In the genomic region with DNA sequence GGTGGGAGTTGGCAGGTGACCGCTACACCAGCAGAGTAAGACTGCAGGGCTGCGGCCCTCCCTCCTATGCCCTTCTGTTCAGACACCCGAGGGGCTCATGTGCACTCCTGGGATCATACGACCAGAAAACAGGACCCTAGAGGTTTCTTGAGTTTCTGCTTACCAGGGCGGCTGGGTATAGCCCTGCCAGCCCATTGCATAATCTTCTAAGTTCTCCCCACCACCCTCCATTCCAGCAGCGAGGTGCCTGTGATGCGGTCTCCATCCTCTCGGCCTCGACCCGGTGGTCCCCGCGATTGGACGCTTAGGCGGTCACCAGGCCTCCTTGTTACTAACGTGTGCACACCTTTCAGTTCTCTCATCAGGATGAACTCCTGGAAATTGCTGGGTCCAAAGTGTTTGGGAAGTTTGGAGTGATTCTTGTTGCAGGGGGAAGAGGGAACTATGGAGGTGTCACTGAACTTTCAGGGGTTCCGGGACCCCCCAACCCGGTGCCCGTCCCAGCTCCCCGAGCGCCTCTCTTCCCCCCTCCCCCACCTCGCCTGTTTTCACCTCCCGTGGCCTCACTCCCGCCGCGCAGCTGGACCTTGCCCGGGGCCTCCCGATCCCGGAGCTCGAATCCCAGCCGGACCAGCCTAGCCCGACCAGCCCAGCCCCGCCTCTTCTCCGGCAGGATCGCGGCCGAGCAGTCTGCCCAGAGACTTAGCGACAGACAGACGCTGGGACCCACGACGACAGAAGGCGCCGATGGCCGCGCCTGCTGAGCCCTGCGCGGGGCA, we compare ENCODE assay signal across 1 cellular context.
TF ChIP-seq lines count a peak whose summit lies in the region.

No MANE protein-coding gene starts in this region.

TF ChIP-seq in HepG2, 621 proteins besides CTCF, POLR2A, EP300 and RAD21:
- TF ChIP-seq PHF8 (CRISPR knock-in tag; IDR thresholded peaks at IDR 0.05) (0 out of 2 replicates have a peak, but pooled peaks have one; percentile 31), PATZ1 (CRISPR knock-in tag; IDR thresholded peaks at IDR 0.05) (0 out of 2 replicates have a peak, but pooled peaks have one; percentile 13), ARID5B (CRISPR knock-in tag; IDR thresholded peaks at IDR 0.05) (0 out of 2 replicates have a peak, but pooled peaks have one; percentile 22), HNF4A (CRISPR knock-in tag; IDR thresholded peaks at IDR 0.05) (0 out of 2 replicates have a peak, but pooled peaks have one; percentile 17), RXRA (CRISPR knock-in tag; IDR thresholded peaks at IDR 0.05) (peak; percentile 67), ZGPAT (CRISPR knock-in tag; IDR thresholded peaks at IDR 0.05) (0 out of 2 replicates have a peak, but pooled peaks have one; percentile 26), SAP130 (CRISPR knock-in tag; IDR thresholded peaks at IDR 0.05; ENCODE audit: low read depth) (peak; percentile 32; the same call in 1 of the 2 replicates), CEBPG (CRISPR knock-in tag; IDR thresholded peaks at IDR 0.05) (0 out of 2 replicates have a peak, but pooled peaks have one; percentile 7), ZFY (CRISPR knock-in tag; IDR thresholded peaks at IDR 0.05) (peak; percentile 38; the same call in 1 of the 2 replicates), SP5 (CRISPR knock-in tag; IDR thresholded peaks at IDR 0.05; ENCODE audit: borderline replicate concordance, low read depth) (0 out of 2 replicates have a peak, but pooled peaks have one; percentile 11), ZC3H4 (CRISPR knock-in tag; IDR thresholded peaks at IDR 0.05; ENCODE audit: borderline replicate concordance) (0 out of 2 replicates have a peak, but pooled peaks have one; percentile 59), TAF1 (CRISPR knock-in tag; IDR thresholded peaks at IDR 0.05) (peak; percentile 28; the same call in 1 of the 2 replicates), ZNF574 (CRISPR knock-in tag; IDR thresholded peaks at IDR 0.05) (0 out of 2 replicates have a peak, but pooled peaks have one; percentile 15), KDM2A (CRISPR knock-in tag; IDR thresholded peaks at IDR 0.05; ENCODE audit: borderline replicate concordance, low read depth) (0 out of 2 replicates have a peak, but pooled peaks have one; percentile 32)
- TF ChIP-seq, protein P1, sequence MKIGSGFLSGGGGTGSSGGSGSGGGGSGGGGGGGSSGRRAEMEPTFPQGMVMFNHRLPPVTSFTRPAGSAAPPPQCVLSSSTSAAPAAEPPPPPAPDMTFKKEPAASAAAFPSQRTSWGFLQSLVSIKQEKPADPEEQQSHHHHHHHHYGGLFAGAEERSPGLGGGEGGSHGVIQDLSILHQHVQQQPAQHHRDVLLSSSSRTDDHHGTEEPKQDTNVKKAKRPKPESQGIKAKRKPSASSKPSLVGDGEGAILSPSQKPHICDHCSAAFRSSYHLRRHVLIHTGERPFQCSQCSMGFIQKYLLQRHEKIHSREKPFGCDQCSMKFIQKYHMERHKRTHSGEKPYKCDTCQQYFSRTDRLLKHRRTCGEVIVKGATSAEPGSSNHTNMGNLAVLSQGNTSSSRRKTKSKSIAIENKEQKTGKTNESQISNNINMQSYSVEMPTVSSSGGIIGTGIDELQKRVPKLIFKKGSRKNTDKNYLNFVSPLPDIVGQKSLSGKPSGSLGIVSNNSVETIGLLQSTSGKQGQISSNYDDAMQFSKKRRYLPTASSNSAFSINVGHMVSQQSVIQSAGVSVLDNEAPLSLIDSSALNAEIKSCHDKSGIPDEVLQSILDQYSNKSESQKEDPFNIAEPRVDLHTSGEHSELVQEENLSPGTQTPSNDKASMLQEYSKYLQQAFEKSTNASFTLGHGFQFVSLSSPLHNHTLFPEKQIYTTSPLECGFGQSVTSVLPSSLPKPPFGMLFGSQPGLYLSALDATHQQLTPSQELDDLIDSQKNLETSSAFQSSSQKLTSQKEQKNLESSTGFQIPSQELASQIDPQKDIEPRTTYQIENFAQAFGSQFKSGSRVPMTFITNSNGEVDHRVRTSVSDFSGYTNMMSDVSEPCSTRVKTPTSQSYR (CRISPR knock-in tag; IDR thresholded peaks at IDR 0.05; ENCODE audit: borderline replicate concordance) = peak; percentile 69
- TF ChIP-seq, protein P2, sequence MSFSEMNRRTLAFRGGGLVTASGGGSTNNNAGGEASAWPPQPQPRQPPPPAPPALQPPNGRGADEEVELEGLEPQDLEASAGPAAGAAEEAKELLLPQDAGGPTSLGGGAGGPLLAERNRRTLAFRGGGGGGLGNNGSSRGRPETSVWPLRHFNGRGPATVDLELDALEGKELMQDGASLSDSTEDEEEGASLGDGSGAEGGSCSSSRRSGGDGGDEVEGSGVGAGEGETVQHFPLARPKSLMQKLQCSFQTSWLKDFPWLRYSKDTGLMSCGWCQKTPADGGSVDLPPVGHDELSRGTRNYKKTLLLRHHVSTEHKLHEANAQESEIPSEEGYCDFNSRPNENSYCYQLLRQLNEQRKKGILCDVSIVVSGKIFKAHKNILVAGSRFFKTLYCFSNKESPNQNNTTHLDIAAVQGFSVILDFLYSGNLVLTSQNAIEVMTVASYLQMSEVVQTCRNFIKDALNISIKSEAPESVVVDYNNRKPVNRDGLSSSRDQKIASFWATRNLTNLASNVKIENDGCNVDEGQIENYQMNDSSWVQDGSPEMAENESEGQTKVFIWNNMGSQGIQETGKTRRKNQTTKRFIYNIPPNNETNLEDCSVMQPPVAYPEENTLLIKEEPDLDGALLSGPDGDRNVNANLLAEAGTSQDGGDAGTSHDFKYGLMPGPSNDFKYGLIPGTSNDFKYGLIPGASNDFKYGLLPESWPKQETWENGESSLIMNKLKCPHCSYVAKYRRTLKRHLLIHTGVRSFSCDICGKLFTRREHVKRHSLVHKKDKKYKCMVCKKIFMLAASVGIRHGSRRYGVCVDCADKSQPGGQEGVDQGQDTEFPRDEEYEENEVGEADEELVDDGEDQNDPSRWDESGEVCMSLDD (CRISPR knock-in tag; IDR thresholded peaks at IDR 0.05; ENCODE audit: borderline replicate concordance) = 0 out of 2 replicates have a peak, but pooled peaks have one; percentile 80
- TF ChIP-seq, protein P3, sequence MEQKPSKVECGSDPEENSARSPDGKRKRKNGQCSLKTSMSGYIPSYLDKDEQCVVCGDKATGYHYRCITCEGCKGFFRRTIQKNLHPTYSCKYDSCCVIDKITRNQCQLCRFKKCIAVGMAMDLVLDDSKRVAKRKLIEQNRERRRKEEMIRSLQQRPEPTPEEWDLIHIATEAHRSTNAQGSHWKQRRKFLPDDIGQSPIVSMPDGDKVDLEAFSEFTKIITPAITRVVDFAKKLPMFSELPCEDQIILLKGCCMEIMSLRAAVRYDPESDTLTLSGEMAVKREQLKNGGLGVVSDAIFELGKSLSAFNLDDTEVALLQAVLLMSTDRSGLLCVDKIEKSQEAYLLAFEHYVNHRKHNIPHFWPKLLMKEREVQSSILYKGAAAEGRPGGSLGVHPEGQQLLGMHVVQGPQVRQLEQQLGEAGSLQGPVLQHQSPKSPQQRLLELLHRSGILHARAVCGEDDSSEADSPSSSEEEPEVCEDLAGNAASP (CRISPR knock-in tag; IDR thresholded peaks at IDR 0.05; ENCODE audit: borderline replicate concordance) = peak; percentile 32; the same call in 1 of the 2 replicates
TF ChIP-seq in HepG2: peak in this region for 17; not testable (repeated sequence) for 604.
